27 cellular contexts compared by ENCODE assay signal in genomic region chr10:36048780-36049179, GRCh38.
"Had no signal": no experiment of that assay in that cellular context is flagged by ENCODE, and none has a peak within 500 bp of the region (broad histone marks: within the 10 kb centered on the region; RNA-seq: fewer than 3 reads in every experiment).

No MANE protein-coding gene starts in this region.

- ATAC-seq: stimulated activated effector memory CD8-positive, alpha-beta T cell treated with anti-CD3 and anti-CD28 coated beads, Interleukin-12 subunit alpha, Interleukin-12 subunit beta, amount 100 ng/mL, for 72 hours; stimulated activated memory B cell treated with anti-CD40 and anti-IgM and Interleukin-4, amounts not matched to agents 10 μg/mL and 1 μg/mL and 100 μg/mL, for 72 hours; stimulated activated naive B cell treated with anti-CD40 and anti-IgM and Interleukin-4, amounts not matched to agents 10 μg/mL and 1 μg/mL and 100 μg/mL, for 72 hours; stimulated activated naive CD8-positive, alpha-beta T cell treated with anti-CD3 and anti-CD28 coated beads, Interleukin-15, amount 100 ng/mL, for 72 hours; stimulated activated naive CD8-positive, alpha-beta T cell treated with anti-CD3 and anti-CD28 coated beads, Interleukin-15, Interleukin-2, amounts not matched to agents 100 U/mL and 50 U/mL, for 24 hours; upper lobe of right lung had no signal

- H3K9me3 ChIP-seq: stomach, suprapubic skin, testis, thoracic aorta, thyroid gland, tibial nerve, transverse colon, upper lobe of left lung, upper lobe of right lung, uterus, vagina had no signal

- DNase-seq: stimulated activated CD4-positive, alpha-beta T cell treated with anti-CD3 and anti-CD28 coated beads, Interleukin-2, amount 100 ng/mL, for 48 hours; stimulated activated CD4-positive, alpha-beta T cell treated with anti-CD3 and anti-CD28 coated beads, Interleukin-4, amount 100 ng/mL, for 1 hour; stimulated activated CD4-positive, alpha-beta T cell treated with anti-CD3 and anti-CD28 coated beads, Interleukin-4, amount 100 ng/mL, for 24 hours; stimulated activated CD4-positive, alpha-beta T cell treated with anti-CD3 and anti-CD28 coated beads, Interleukin-4, amount 100 ng/mL, for 4 hours; stimulated activated CD8-positive, alpha-beta memory T cell treated with anti-CD3 and anti-CD28 coated beads, Interleukin-4, amount 100 ng/mL, for 48 hours; stimulated activated naive B cell treated with anti-CD40 and anti-IgM and Interleukin-4, amounts not matched to agents 10 μg/mL and 1 μg/mL and 100 μg/mL, for 72 hours; stimulated activated naive CD4-positive, alpha-beta T cell; stimulated activated naive CD4-positive, alpha-beta T cell treated with Interleukin-2 at 50 U/mL for 16 hours; stimulated activated naive CD8-positive, alpha-beta T cell treated with anti-CD3 and anti-CD28 coated beads, Interleukin-15, amount 100 ng/mL, for 72 hours; stimulated activated naive CD8-positive, alpha-beta T cell treated with anti-CD3 and anti-CD28 coated beads, Interleukin-15, Interleukin-2, amounts not matched to agents 100 U/mL and 50 U/mL, for 24 hours; stomach; substantia nigra; testis; thyroid gland; tibial artery; transverse colon; trophoblast cell; upper lobe of left lung; upper lobe of right lung; uterus had no signal

- H3K27ac ChIP-seq: stomach, suprapubic skin, testis, thoracic aorta, thyroid gland, tibial artery, tibial nerve, transverse colon, upper lobe of left lung, upper lobe of right lung, uterus, vagina had no signal

- H3K36me3 ChIP-seq: stomach, suprapubic skin, thoracic aorta, thyroid gland, tibial artery, tibial nerve, transverse colon, upper lobe of left lung, upper lobe of right lung, uterus, vagina had no signal

- H3K4me3 ChIP-seq: stomach, suprapubic skin, testis, thoracic aorta, thyroid gland, tibial artery, tibial nerve, transverse colon, upper lobe of left lung, upper lobe of right lung, uterus, vagina had no signal

- H3K27me3 ChIP-seq: stomach, suprapubic skin, testis, thyroid gland, tibial artery, tibial nerve, transverse colon, upper lobe of left lung, upper lobe of right lung, uterus, vagina had no signal

- H3K4me1 ChIP-seq: stomach, suprapubic skin, thyroid gland, tibial artery, transverse colon, upper lobe of left lung, upper lobe of right lung, uterus, vagina had no signal

- FAIRE-seq: urothelium cell line had no signal
